Comparison of ENCODE assay signal across 1 cellular context in genomic region chr19:10877608-10878007, GRCh38.
A peak's percentile ranks its signal among the peaks of the same experiment; 100 is the strongest.
TF ChIP-seq lines count a peak whose summit lies in the region.

No MANE protein-coding gene starts in this region.

TF ChIP-seq in HepG2, 621 proteins besides CTCF, POLR2A, EP300 and RAD21:
- TF ChIP-seq ZNF460 (CRISPR knock-in tag; IDR thresholded peaks at IDR 0.05; ENCODE audit: borderline replicate concordance) (peak; percentile 88), TEAD3 (CRISPR knock-in tag; optimal IDR thresholded peaks at IDR 0.05; ENCODE audit: borderline replicate concordance) (peak; percentile 66), ZMYM3 (CRISPR knock-in tag; IDR thresholded peaks at IDR 0.05) (0 out of 2 replicates have a peak, but pooled peaks have one; percentile 15), CEBPG (CRISPR knock-in tag; IDR thresholded peaks at IDR 0.05) (peak; percentile 59; the same call in 1 of the 2 replicates), ZBTB33 (CRISPR knock-in tag; IDR thresholded peaks at IDR 0.05) (0 out of 2 replicates have a peak, but pooled peaks have one; percentile 41), THAP11 (CRISPR knock-in tag; IDR thresholded peaks at IDR 0.05) (peak; percentile 49; the same call in 1 of the 2 replicates), ZNF121 (CRISPR knock-in tag; IDR thresholded peaks at IDR 0.05) (peak; percentile 88; the same call in 1 of the 2 replicates), ZNF770 (CRISPR knock-in tag; IDR thresholded peaks at IDR 0.05) (peak; percentile 90)
